Comparison of ENCODE assay signal across 16 cellular contexts in the genomic region with DNA sequence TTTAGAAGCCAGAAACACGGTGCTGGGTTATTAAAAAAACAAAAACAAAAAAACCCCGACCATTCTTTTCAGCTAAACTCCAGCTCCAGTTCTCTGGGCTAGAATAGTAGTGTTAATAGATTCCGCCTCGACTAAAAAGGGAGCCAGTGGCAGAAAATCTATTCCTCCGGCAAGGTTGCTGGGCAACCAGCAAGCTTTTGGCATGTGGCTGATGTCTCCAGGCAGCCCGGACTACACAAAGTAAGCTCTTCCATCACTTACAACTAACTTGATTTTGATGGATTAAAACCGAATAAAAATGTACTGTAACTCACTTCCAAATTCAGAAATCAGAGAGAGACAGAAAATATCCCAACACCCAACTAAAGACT.
DNase-seq lines count a peak whose midpoint lies in the region; ATAC-seq and TF ChIP-seq lines count a peak whose summit lies in the region.
"Had no signal": no experiment of that assay in that cellular context is flagged by ENCODE, and none has a peak within 500 bp of the region (broad histone marks: within the 10 kb centered on the region; RNA-seq: fewer than 3 reads in every experiment).

No MANE protein-coding gene starts in this region.

- peak overlapping the region; percentile 46 for H3K27ac Mint-ChIP-seq in activated naive CD8-positive, alpha-beta T cell
- no peak overlapping the region for H3K27ac Mint-ChIP-seq in activated naive CD8-positive, alpha-beta T cell treated with anti-CD3 and anti-CD28 coated beads for 36 hours
- peak overlapping the region in 5 of 6 donors; percentile 29 to 81 (median 74) for H3K27ac Mint-ChIP-seq in naive B cell
- peak overlapping the region; percentile 41 for H3K27ac Mint-ChIP-seq in stimulated activated effector memory CD8-positive, alpha-beta T cell treated with anti-CD3 and anti-CD28 coated beads, Interleukin-12 subunit alpha, Interleukin-12 subunit beta, amount 100 ng/mL, for 72 hours
- H3K27ac Mint-ChIP-seq: activated T-cell treated with anti-CD3 and anti-CD28 coated beads, Interleukin-2, amount 50 U/mL, for 24 hours had no signal

- no peak overlapping the region for H2BK15ac ChIP-seq in mesendoderm (replicated peaks; ENCODE audit: low read depth)

- no peak overlapping the region for H3K4me3 Mint-ChIP-seq in activated naive CD8-positive, alpha-beta T cell
- no peak overlapping the region for H3K4me3 Mint-ChIP-seq in activated naive CD8-positive, alpha-beta T cell treated with anti-CD3 and anti-CD28 coated beads for 36 hours
- no peak overlapping the region for H3K4me3 Mint-ChIP-seq in naive B cell
- no peak overlapping the region for H3K4me3 Mint-ChIP-seq in stimulated activated effector memory CD8-positive, alpha-beta T cell treated with anti-CD3 and anti-CD28 coated beads, Interleukin-12 subunit alpha, Interleukin-12 subunit beta, amount 100 ng/mL, for 72 hours
- H3K4me3 Mint-ChIP-seq: activated T-cell treated with anti-CD3 and anti-CD28 coated beads, Interleukin-2, amount 50 U/mL, for 24 hours had no signal

- H3K4me3 ChIP-seq in ectodermal cell (ENCODE audit: insufficient read depth, low read depth, low read length) (no peak overlapping the region), mesendoderm (ENCODE audit: low read length) (no peak overlapping the region), breast epithelium (no peak overlapping the region)
- H3K4me3 ChIP-seq: esophagus squamous epithelium had no signal

- no peak overlapping the region for H2AK5ac ChIP-seq in mesendoderm (ENCODE audit: low read length)

- H3K23ac ChIP-seq in mesendoderm (ENCODE audit: low read length), result no peak overlapping the region

- peaks cover 59% of the 10 kb centered on the region for H3K4me1 Mint-ChIP-seq in activated naive CD8-positive, alpha-beta T cell (ENCODE audit: low read depth)
- peaks cover 47% of the 10 kb centered on the region for H3K4me1 Mint-ChIP-seq in activated naive CD8-positive, alpha-beta T cell treated with anti-CD3 and anti-CD28 coated beads for 36 hours
- H3K4me1 Mint-ChIP-seq in naive B cell, result peaks cover 23 to 46% (median 43%) of the 10 kb centered on the region in 3 donors
- H3K4me1 Mint-ChIP-seq in stimulated activated effector memory CD8-positive, alpha-beta T cell treated with anti-CD3 and anti-CD28 coated beads, Interleukin-12 subunit alpha, Interleukin-12 subunit beta, amount 100 ng/mL, for 72 hours, result peaks cover 53% of the 10 kb centered on the region

- no peak overlapping the region for H3K56ac ChIP-seq in mesendoderm (ENCODE audit: low read length)

- H2BK120ac ChIP-seq in mesendoderm (ENCODE audit: low read depth, low read length), result no peak overlapping the region

- TF ChIP-seq POLR2A in breast epithelium (IDR thresholded peaks at IDR 0.05), result no peak

- H3K79me1 ChIP-seq in mesendoderm (ENCODE audit: low read length), result no peaks in the 10 kb centered on the region

- H3K9me3 ChIP-seq in ectodermal cell (ENCODE audit: control insufficient read depth, low read length) (no peaks in the 10 kb centered on the region), breast epithelium (no peaks in the 10 kb centered on the region)
- H3K9me3 ChIP-seq: esophagus squamous epithelium, neutrophil had no signal

- H4K8ac ChIP-seq in mesendoderm (ENCODE audit: low read depth, low read length), result no peak overlapping the region

- H3K9ac ChIP-seq in mesendoderm (ENCODE audit: low read length), result no peak overlapping the region

- H3K4ac ChIP-seq in mesendoderm (ENCODE audit: low read depth, low read length), result no peak overlapping the region

- H3K36me3 ChIP-seq in ectodermal cell (ENCODE audit: control insufficient read depth, insufficient read depth, low read length), result no peaks in the 10 kb centered on the region
- no peaks in the 10 kb centered on the region for H3K36me3 ChIP-seq in mesendoderm (ENCODE audit: control insufficient read depth, insufficient read depth, low read length)
- no peaks in the 10 kb centered on the region for H3K36me3 ChIP-seq in breast epithelium
- H3K36me3 ChIP-seq: esophagus squamous epithelium, neutrophil had no signal

- no peaks in the 10 kb centered on the region for H3K79me2 ChIP-seq in mesendoderm (ENCODE audit: control insufficient read depth, insufficient read depth, low read length)

- H3K9me3 Mint-ChIP-seq in activated naive CD8-positive, alpha-beta T cell (ENCODE audit: low read depth), result no peaks in the 10 kb centered on the region
- H3K9me3 Mint-ChIP-seq in activated naive CD8-positive, alpha-beta T cell treated with anti-CD3 and anti-CD28 coated beads for 36 hours, result no peaks in the 10 kb centered on the region
- H3K9me3 Mint-ChIP-seq in naive B cell, result no peaks in the 10 kb centered on the region
- H3K9me3 Mint-ChIP-seq in stimulated activated effector memory CD8-positive, alpha-beta T cell treated with anti-CD3 and anti-CD28 coated beads, Interleukin-12 subunit alpha, Interleukin-12 subunit beta, amount 100 ng/mL, for 72 hours, result no peaks in the 10 kb centered on the region
- H3K9me3 Mint-ChIP-seq: activated T-cell treated with anti-CD3 and anti-CD28 coated beads, Interleukin-2, amount 50 U/mL, for 24 hours had no signal

- no peaks in the 10 kb centered on the region for H3K27me3 ChIP-seq in ectodermal cell (ENCODE audit: control insufficient read depth, insufficient read depth, low read length, poor library complexity, severe bottlenecking)
- H3K27me3 ChIP-seq in mesendoderm (ENCODE audit: insufficient read depth, low read length, poor library complexity), result no peaks in the 10 kb centered on the region
- no peaks in the 10 kb centered on the region for H3K27me3 ChIP-seq in breast epithelium
- H3K27me3 ChIP-seq: esophagus squamous epithelium, neutrophil had no signal

- H3K27me3 Mint-ChIP-seq in activated naive CD8-positive, alpha-beta T cell, result no peaks in the 10 kb centered on the region
- no peaks in the 10 kb centered on the region for H3K27me3 Mint-ChIP-seq in activated naive CD8-positive, alpha-beta T cell treated with anti-CD3 and anti-CD28 coated beads for 36 hours
- no peaks in the 10 kb centered on the region for H3K27me3 Mint-ChIP-seq in naive B cell
- H3K27me3 Mint-ChIP-seq: activated T-cell treated with anti-CD3 and anti-CD28 coated beads, Interleukin-2, amount 50 U/mL, for 24 hours had no signal

- peaks cover 9% of the 10 kb centered on the region for H3K36me3 Mint-ChIP-seq in activated naive CD8-positive, alpha-beta T cell
- peaks cover 17% of the 10 kb centered on the region for H3K36me3 Mint-ChIP-seq in activated naive CD8-positive, alpha-beta T cell treated with anti-CD3 and anti-CD28 coated beads for 36 hours
- no peaks in the 10 kb centered on the region for H3K36me3 Mint-ChIP-seq in naive B cell
- peaks cover 16% of the 10 kb centered on the region for H3K36me3 Mint-ChIP-seq in stimulated activated effector memory CD8-positive, alpha-beta T cell treated with anti-CD3 and anti-CD28 coated beads, Interleukin-12 subunit alpha, Interleukin-12 subunit beta, amount 100 ng/mL, for 72 hours

- WGBS in ectodermal cell, 2 experiments, result 35 to 44% methylated on average over 6 to 7 of the region's 7 CpGs
- WGBS in mesendoderm (ENCODE audit: extremely low coverage, insufficient coverage, low lambda C conversion rate), result no CpG with 5 or more reads among the region's 7 CpGs

- H3K4me1 ChIP-seq in ectodermal cell (ENCODE audit: control insufficient read depth, insufficient read depth, low read length) (peaks cover 21% of the 10 kb centered on the region), mesendoderm (ENCODE audit: control insufficient read depth, low read depth, low read length) (no peaks in the 10 kb centered on the region), breast epithelium (no peaks in the 10 kb centered on the region)

- no peak overlapping the region for H3K18ac ChIP-seq in mesendoderm (ENCODE audit: low read length)

- no peak overlapping the region for H2BK5ac ChIP-seq in mesendoderm (ENCODE audit: low read length)

- no peak overlapping the region for H3K4me2 ChIP-seq in mesendoderm (ENCODE audit: low read length)

- no peak for DNase-seq in activated naive CD8-positive, alpha-beta T cell treated with anti-CD3 and anti-CD28 coated beads for 36 hours
- no peak for DNase-seq in naive B cell
- peak in 1 of 2 donors; percentile 2 for DNase-seq in stimulated activated effector memory CD8-positive, alpha-beta T cell treated with anti-CD3 and anti-CD28 coated beads, Interleukin-12 subunit alpha, Interleukin-12 subunit beta, amount 100 ng/mL, for 72 hours (ENCODE audit: low spot score in 2 of 2)
- no peak for DNase-seq in mesendoderm
- DNase-seq in breast epithelium (ENCODE audit: low spot score in 2 of 2), result no peak
- DNase-seq: activated T-cell treated with anti-CD3 and anti-CD28 coated beads, Interleukin-2, amount 50 U/mL, for 24 hours; DND-41; esophagus squamous epithelium; KG1; NCI-H1694; NK-92 treated with Interleukin-12 subunit alpha and Interleukin-12 subunit beta, amount 100 ng/mL, for 24 hours; stimulated activated CD4-positive, alpha-beta T cell treated with anti-CD3 and anti-CD28 coated beads, Interleukin-2, amount 100 ng/mL, for 24 hours had no signal

- H3K27ac ChIP-seq in ectodermal cell (ENCODE audit: insufficient read depth, low read depth, low read length, poor library complexity, severe bottlenecking) (peak overlapping the region; percentile 81), mesendoderm (ENCODE audit: low read depth, low read length) (no peak overlapping the region), breast epithelium (no peak overlapping the region)
- H3K27ac ChIP-seq: esophagus squamous epithelium, neutrophil had no signal

- intact Hi-C loops in breast epithelium (cut with DNase I; ENCODE audit: low total_unique reads), result no loop called here

- TF ChIP-seq CTCF in breast epithelium (IDR thresholded peaks at IDR 0.05), result no peak

- no peak overlapping the region for H4K5ac ChIP-seq in mesendoderm (ENCODE audit: low read length)

- ATAC-seq in naive B cell (ENCODE audit: low read depth in 2 of 2) (no peak), GM18511 (IDR thresholded peaks at IDR 0.05; ENCODE audit: unreplicated experiment) (no peak)
- no peak for ATAC-seq in stimulated activated effector memory CD8-positive, alpha-beta T cell treated with anti-CD3 and anti-CD28 coated beads, Interleukin-12 subunit alpha, Interleukin-12 subunit beta, amount 100 ng/mL, for 72 hours
